In genomic region chr15:38453971-38454686, GRCh38 we compare ENCODE assay signal across 9 cellular contexts. TPM values are rescaled to one million over a fixed set of nuclear protein-coding genes. Genes with fewer than 3 reads are reported as not detected.
DNase-seq lines count a peak whose midpoint lies in the region; ATAC-seq, FAIRE-seq and TF ChIP-seq lines count a peak whose summit lies in the region.
"Had no signal": no experiment of that assay in that cellular context is flagged by ENCODE, and none has a peak within 500 bp of the region (broad histone marks: within the 10 kb centered on the region; RNA-seq: fewer than 3 reads in every experiment).

FAM98B (plus strand) TSS chr15:38454127; CDS start chr15:38454162, 35 bp downstream.

- H3K27me3 ChIP-seq in keratinocyte (ENCODE audit: control insufficient read depth, extremely low read depth, insufficient read depth, low read length): no peaks in the 10 kb centered on the region

- dilution Hi-C loops in keratinocyte (cut with MboI; ENCODE audit: extremely low pct_ligation_motif_present, low sequenced_read_pairs): no loop called here

- H3K4me1 ChIP-seq in keratinocyte (ENCODE audit: control insufficient read depth, extremely low read depth, insufficient read depth, low read length): peaks cover 5% of the 10 kb centered on the region

- peak; percentile 64 for DNase-seq in AG09319 (ENCODE audit: extremely low read depth, low read depth)
- peak; percentile 82 for DNase-seq in NCI-H345 (lab: John Stamatoyannopoulos, UW)
- peak; percentile 92 for DNase-seq in activated CD4-positive, CD25-positive, alpha-beta regulatory T cell treated with anti-CD3 and anti-CD28 coated beads, Interleukin-2, amount 50 U/mL, for 72 hours
- peak; percentile 38 to 52 for DNase-seq in cerebellar nuclear complex (lab: John Stamatoyannopoulos, UW)
- DNase-seq in keratinocyte (ENCODE audit: low read depth, low spot score): peak; percentile 32
- DNase-seq in stimulated activated CD4-positive, alpha-beta T cell treated with anti-CD3 and anti-CD28 coated beads, Interleukin-15, amount 100 ng/mL, for 1 hour (ENCODE audit: low read depth in 1 of 2, low spot score in 1 of 2): peak; percentile 78 to 90

- H3K4me3 ChIP-seq in keratinocyte (ENCODE audit: control insufficient read depth in 2 of 3, extremely low read depth in 1 of 3, insufficient read depth in 2 of 3, low read depth in 1 of 3, low read length in 3 of 3): peak within 1 kb of the TSS; percentile 87 to 97 (median 96)

- H4K20me1 ChIP-seq in keratinocyte (ENCODE audit: control insufficient read depth, extremely low read depth, insufficient read depth, low read length): peaks cover 2% of the 10 kb centered on the region

- H3K27ac ChIP-seq in keratinocyte (ENCODE audit: control insufficient read depth, insufficient read depth, low read length): peak within 1 kb of the TSS; percentile 94

- ATAC-seq in GM18909 (IDR thresholded peaks at IDR 0.05; ENCODE audit: poor library complexity, unreplicated experiment) (peak; percentile 91), HG03159 (IDR thresholded peaks at IDR 0.05; ENCODE audit: unreplicated experiment) (peak; percentile 89)

- TF ChIP-seq CTCF in AG09319 (IDR thresholded peaks at IDR 0.05; ENCODE audit: low read depth, low read length) (no peak; the same call in 1 of the 2 replicates), keratinocyte (optimal IDR thresholded peaks at IDR 0.05 in 1 of 3, IDR thresholded peaks at IDR 0.05 in 1 of 3, conservative IDR thresholded peaks at IDR 0.05 in 1 of 3; ENCODE audit: extremely low read depth in 1 of 3, insufficient read depth in 2 of 3, low read length in 3 of 3) (no peak)

- peaks cover 2% of the 10 kb centered on the region for H3K9me1 ChIP-seq in keratinocyte (ENCODE audit: control insufficient read depth, extremely low read depth, insufficient read depth, low read length)

- peak within 1 kb of the TSS; percentile 99 for H2AFZ ChIP-seq in keratinocyte (ENCODE audit: control insufficient read depth, low read length)

- no peak for FAIRE-seq in keratinocyte (lab: Jason Lieb, UNC)
- FAIRE-seq: colon had no signal

- no peaks in the 10 kb centered on the region for H3K9me3 ChIP-seq in keratinocyte (ENCODE audit: control insufficient read depth, low read depth, low read length)

- H3K9ac ChIP-seq in keratinocyte (ENCODE audit: control insufficient read depth, extremely low read depth, insufficient read depth, low read length): peak within 1 kb of the TSS; percentile 98

- H3K79me2 ChIP-seq in keratinocyte (ENCODE audit: control insufficient read depth, insufficient read depth, low read length): peaks cover 49% of the 10 kb centered on the region

- H3K36me3 ChIP-seq in keratinocyte (ENCODE audit: control insufficient read depth in 2 of 2, extremely low read depth in 1 of 2, insufficient read depth in 2 of 2, low read length in 2 of 2): peaks cover 1 to 6% of the 10 kb centered on the region in 2 experiments

- H3K4me2 ChIP-seq in keratinocyte (ENCODE audit: control insufficient read depth, extremely low read depth, insufficient read depth, low read depth, low read length): peak within 1 kb of the TSS; percentile 93

RNA-seq across cellular contexts. Expression of gene FAM98B, which starts in this region (rescaled TPM):
- 4.7 to 22.2 TPM (median 9.7 TPM) in 3 replicates for polyA plus RNA-seq in keratinocyte
- 3.8 TPM for polyA plus RNA-seq in keratinocyte (2011; ENCODE audit: low read depth)
- polyA plus RNA-seq in keratinocyte (2011; cell fraction: cytosol; rRNA removed): 6.1 and 9.2 TPM in 2 replicates
- polyA plus RNA-seq in keratinocyte (2011; cell fraction: nucleus; rRNA removed): 5.6 and 7.3 TPM in 2 replicates
- 5.9 and 20.9 TPM in 2 replicates for polyA plus RNA-seq in keratinocyte (2012; ENCODE audit: low replicate concordance)
- 1.1 to 8.3 TPM (median 2.5 TPM) in 3 replicates for polyA minus RNA-seq in keratinocyte
- 2.1 TPM for polyA minus RNA-seq in keratinocyte (2011; cell fraction: cytosol; rRNA and poly(A)+ RNA removed)
- polyA minus RNA-seq in keratinocyte (2011; cell fraction: nucleus; rRNA and poly(A)+ RNA removed): 4.4 and 11.0 TPM in 2 replicates

Comparison
In these comparisons a context has a peak if more than half of its experiments do, and no peak if none do; other contexts are left out.
1. Peak in every context shown above with its lines: DNase-seq, ATAC-seq, H3K4me3 ChIP-seq and H3K27ac ChIP-seq.
2. DNase-seq: peak in every context shown above with its lines; median percentile 92 in activated CD4-positive, CD25-positive, alpha-beta regulatory T cell treated with anti-CD3 and anti-CD28 coated beads, Interleukin-2, amount 50 U/mL, for 72 hours; 84 in stimulated activated CD4-positive, alpha-beta T cell treated with anti-CD3 and anti-CD28 coated beads, Interleukin-15, amount 100 ng/mL, for 1 hour; 82 in NCI-H345; 64 in AG09319; 45 in cerebellar nuclear complex; 32 in keratinocyte.